In genomic region chr10:104127411-104127810, GRCh38 we compare ENCODE assay signal across 8 cellular contexts. TPM values are rescaled to one million over a fixed set of nuclear protein-coding genes. Genes with fewer than 3 reads are reported as not detected.
DNase-seq lines count a peak whose midpoint lies in the region; ATAC-seq and TF ChIP-seq lines count a peak whose summit lies in the region.

No MANE protein-coding gene starts in this region.

- ATAC-seq in DND-41 (ENCODE audit: insufficient read depth, low read depth), result peak; percentile 65
- ATAC-seq in HG02885 (IDR thresholded peaks at IDR 0.05; ENCODE audit: poor library complexity, unreplicated experiment), result no peak
- no peak for ATAC-seq in GM19452 (IDR thresholded peaks at IDR 0.05; ENCODE audit: unreplicated experiment)

- POLR2A ChIA-PET in HEK293 (lab: Yijun Ruan, JAX), result no interaction called here
- POLR2A ChIA-PET in GM10248 (lab: Yijun Ruan, JAX), result no interaction called here

- peaks cover 9% of the 10 kb centered on the region for H3K79me2 ChIP-seq in DND-41 (ENCODE audit: insufficient read depth, low read length)

- no peak overlapping the region for H3K4me3 ChIP-seq in DND-41 (ENCODE audit: low read depth in 1 of 2, low read length in 2 of 2)
- H3K4me3 ChIP-seq in HEK293 (ENCODE audit: low read depth, low read length), result no peak overlapping the region

- H3K27me3 ChIP-seq in DND-41 (ENCODE audit: insufficient read depth, low read length, poor library complexity), result no peaks in the 10 kb centered on the region

- no peaks in the 10 kb centered on the region for H4K20me1 ChIP-seq in DND-41 (ENCODE audit: insufficient read depth, low read length)

- peaks cover 16% of the 10 kb centered on the region for H3K4me1 ChIP-seq in DND-41 (ENCODE audit: insufficient read depth, low read length)
- H3K4me1 ChIP-seq in HEK293 (ENCODE audit: control insufficient read depth, insufficient read depth, low read length), result peaks cover 4% of the 10 kb centered on the region; the same call in 1 of the 2 replicates

- peak; percentile 26 for DNase-seq in DND-41
- peak; percentile 16 for DNase-seq in UCSD-AML1 (lab: John Stamatoyannopoulos, UW; ENCODE audit: unreplicated experiment)
- DNase-seq in lung microvascular endothelial cell (ENCODE audit: low read depth in 2 of 2), result peak; percentile 4 to 16
- no peak for DNase-seq in NCI-H774 (lab: John Stamatoyannopoulos, UW)
- DNase-seq in GM10248 (ENCODE audit: extremely low spot score), result no peak

- H3K9ac ChIP-seq in DND-41 (ENCODE audit: low read depth, low read length), result no peak overlapping the region

- no peak overlapping the region for H2AFZ ChIP-seq in DND-41 (ENCODE audit: low read depth, low read length)

- no peak overlapping the region for H3K27ac ChIP-seq in DND-41 (ENCODE audit: low read length)
- H3K27ac ChIP-seq in HEK293 (ENCODE audit: extremely low read depth, low read depth, low read length), result no peak overlapping the region

- CTCF ChIA-PET in HEK293 (lab: Yijun Ruan, JAX), result interaction anchor here (0.7 to 1.3 kb wide), 5 partner anchors 13 to 1343 kb away, joined by 3 to 4 read pairs (median 3); no protein-coding TSS in a partner anchor
- CTCF ChIA-PET in GM10248 (lab: Yijun Ruan, JAX), result interaction anchor here (0.7 to 2.3 kb wide), 5 partner anchors 13 to 239 kb away, joined by 3 to 6 read pairs (median 4); no protein-coding TSS in a partner anchor

- H3K9me3 ChIP-seq in DND-41 (ENCODE audit: insufficient read depth, low read length, severe bottlenecking) (no peaks in the 10 kb centered on the region), HEK293 (ENCODE audit: control insufficient read depth, insufficient read depth, low read depth, low read length) (no peaks in the 10 kb centered on the region)

- TF ChIP-seq CTCF in DND-41 (IDR thresholded peaks at IDR 0.05; ENCODE audit: borderline replicate concordance, extremely low read depth, low read length, poor library complexity, severe bottlenecking) (peak; percentile 50), HEK293 (tag by site-specific recombination; IDR thresholded peaks at IDR 0.05) (peak; percentile 34), GM10248 (IDR thresholded peaks at IDR 0.05; ENCODE audit: control extremely low read depth, extremely low read depth, low read depth, missing control alignments) (no peak)

- no peak overlapping the region for H3K4me2 ChIP-seq in DND-41 (ENCODE audit: insufficient read depth, low read length)

- H3K36me3 ChIP-seq in DND-41 (ENCODE audit: insufficient read depth, low read length) (peaks cover 8% of the 10 kb centered on the region; the same call in 1 of the 2 replicates), HEK293 (ENCODE audit: control insufficient read depth in 2 of 2, insufficient read depth in 1 of 2, low read length in 2 of 2) (peaks cover 5 to 8% of the 10 kb centered on the region in 2 experiments; a peak in 2 of 3 replicates)

TF ChIP-seq in HEK293, 187 proteins besides CTCF, POLR2A, EP300 and RAD21:
- peak; percentile 41; the same call in 1 of the 2 replicates for TF ChIP-seq ZIC2 (tag by site-specific recombination; IDR thresholded peaks at IDR 0.05)
- TF ChIP-seq ZNF335 (tag by site-specific recombination; conservative IDR thresholded peaks at IDR 0.05), result peak; percentile 18; the same call in 1 of the 2 replicates
- no peak for TF ChIP-seq ZNF488 (tag by site-specific recombination; IDR thresholded peaks at IDR 0.05)
- peak; percentile 15; the same call in 1 of the 2 replicates for TF ChIP-seq ZNF585B (tag by site-specific recombination; IDR thresholded peaks at IDR 0.05)

RNA-seq across cellular contexts. Expression of gene SFR1, which starts 5.4 kb away (rescaled TPM):
- 3.4 and 4.1 TPM in 2 replicates for total RNA-seq in lung microvascular endothelial cell

RNA-seq across cellular contexts. Expression of gene COL17A1, which starts 41.7 kb away (rescaled TPM):
- under 0.01 and 0.44 TPM in 2 replicates for total RNA-seq in lung microvascular endothelial cell

Comparison
In these comparisons a context has a peak if more than half of its experiments do, and no peak if none do; other contexts are left out.
1. DNase-seq: peak in DND-41 (single experiment), UCSD-AML1 (single experiment) and lung microvascular endothelial cell (2 of 2); none in NCI-H774 (single experiment) and GM10248 (single experiment).